Comparison of ENCODE assay signal across 19 cellular contexts in genomic region chr22:19637405-19638281, GRCh38.
"Had no signal": no experiment of that assay in that cellular context is flagged by ENCODE, and none has a peak within 500 bp of the region (broad histone marks: within the 10 kb centered on the region; RNA-seq: fewer than 3 reads in every experiment).

No MANE protein-coding gene starts in this region.

- H3K4me1 ChIP-seq: foreskin keratinocyte, left lung, lower lobe of right lung, parathyroid adenoma, psoas muscle, thyroid gland, uterus had no signal

- H3K27me3 ChIP-seq: cardiac muscle cell, foreskin keratinocyte, thyroid gland, upper lobe of left lung, uterus had no signal

- H3K36me3 ChIP-seq: cardiac muscle cell, left lung, lower lobe of right lung, suprapubic skin, thyroid gland, upper lobe of left lung, uterus had no signal

- DNase-seq: dermis blood vessel endothelial cell; erythroblast; foreskin keratinocyte; left lung; lower lobe of right lung; naive B cell; occipital lobe; psoas muscle; retina; small intestine; stimulated activated CD4-positive, alpha-beta T cell treated with anti-CD3 and anti-CD28 coated beads, Interleukin-12 subunit alpha, Interleukin-12 subunit beta, amount 100 ng/mL, for 4 hours; stimulated activated naive CD8-positive, alpha-beta T cell treated with anti-CD3 and anti-CD28 coated beads, Interleukin-15, Interleukin-2, amounts not matched to agents 100 U/mL and 50 U/mL, for 24 hours; thyroid gland; uterus had no signal

- FAIRE-seq: endothelial cell of umbilical vein, small intestine had no signal

- H3K4me3 ChIP-seq: cardiac muscle cell, left lung, lower lobe of right lung, psoas muscle, suprapubic skin, thyroid gland, upper lobe of left lung, uterus had no signal

- ATAC-seq: foreskin keratinocyte; left lung; lower lobe of right lung; psoas muscle; stimulated activated naive CD8-positive, alpha-beta T cell treated with anti-CD3 and anti-CD28 coated beads, Interleukin-15, Interleukin-2, amounts not matched to agents 100 U/mL and 50 U/mL, for 24 hours had no signal

- H3K79me2 ChIP-seq: parathyroid adenoma had no signal

- H3K27ac ChIP-seq: cardiac muscle cell, foreskin keratinocyte, left lung, lower lobe of right lung, parathyroid adenoma, psoas muscle, suprapubic skin, thyroid gland, upper lobe of left lung, uterus had no signal

- H3K9me3 ChIP-seq: left lung, lower lobe of right lung, psoas muscle, suprapubic skin, thyroid gland, upper lobe of left lung, uterus had no signal

- H2AFZ ChIP-seq: parathyroid adenoma had no signal

- H3K9ac ChIP-seq: parathyroid adenoma had no signal
